Comparison of ENCODE assay signal across 12 cellular contexts in the genomic region with DNA sequence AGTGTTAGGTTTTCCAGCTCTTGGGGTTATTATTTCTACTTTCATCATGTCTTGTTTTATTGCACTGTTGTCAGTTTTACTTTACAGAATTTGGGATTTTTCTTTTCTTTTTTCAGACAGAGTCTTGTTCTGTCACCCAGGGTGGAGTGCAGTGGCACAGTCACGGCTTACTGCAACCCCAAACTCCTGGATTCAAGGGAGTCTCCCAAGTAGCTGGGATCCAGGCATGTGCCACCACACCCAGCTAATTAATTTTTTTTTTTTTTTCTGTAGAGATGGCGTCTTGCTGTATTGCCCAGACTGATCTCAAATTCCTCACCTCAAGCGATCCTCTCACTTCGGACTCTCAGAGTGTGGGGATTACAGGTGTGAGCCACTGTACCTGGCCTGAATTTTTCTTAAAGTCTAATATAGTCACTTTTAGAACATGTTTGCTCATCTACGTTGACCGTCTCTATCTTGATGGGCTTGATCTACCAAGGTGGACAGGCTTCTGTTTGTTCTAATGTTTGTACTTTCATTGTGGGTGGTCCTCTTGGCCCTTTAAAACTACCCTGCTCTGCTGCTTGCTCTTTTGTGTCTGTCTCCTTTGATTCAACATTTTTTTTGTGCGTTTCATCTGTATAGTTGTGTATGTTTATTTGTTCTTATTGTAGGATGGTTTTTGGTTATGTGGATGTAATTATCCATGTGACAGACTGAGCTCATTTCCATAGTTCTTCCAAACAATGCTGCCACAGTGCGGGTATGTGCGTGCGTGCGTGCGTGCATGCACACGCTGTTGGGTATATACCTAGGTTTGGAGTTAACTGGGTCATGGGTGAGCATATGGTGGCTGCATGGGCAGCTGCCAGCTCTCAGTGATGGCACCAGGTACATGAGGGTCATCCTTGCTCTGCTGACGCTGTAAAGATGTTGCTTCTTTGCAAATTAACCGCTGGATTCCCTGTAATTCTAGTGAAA. TPM values are rescaled to one million over a fixed set of nuclear protein-coding genes. Genes with fewer than 3 reads are reported as not detected.
DNase-seq lines count a peak whose midpoint lies in the region; ATAC-seq, FAIRE-seq and TF ChIP-seq lines count a peak whose summit lies in the region.
"Had no signal": no experiment of that assay in that cellular context is flagged by ENCODE, and none has a peak within 500 bp of the region (broad histone marks: within the 10 kb centered on the region; RNA-seq: fewer than 3 reads in every experiment).

No MANE protein-coding gene starts in this region.

- H3K4me1 ChIP-seq in H9 (ENCODE audit: insufficient read depth, low read length) (peaks cover 8% of the 10 kb centered on the region; the same call in 1 of the 2 replicates), GM12878 (ENCODE audit: control insufficient read depth, insufficient read depth, low read length) (peaks cover 19% of the 10 kb centered on the region)

- no peaks in the 10 kb centered on the region for H3K79me1 ChIP-seq in H9 (ENCODE audit: insufficient read depth, low read depth, low read length, poor library complexity, severe bottlenecking)

- H4K5ac ChIP-seq in H9 (ENCODE audit: insufficient read length, low read depth, low read length), result no peak overlapping the region

- H3K4me3 Mint-ChIP-seq in H9, result no peak overlapping the region
- H3K4me3 Mint-ChIP-seq: CD14-positive monocyte had no signal

- H3K79me2 ChIP-seq in H9 (ENCODE audit: insufficient read depth, low read length), result peaks cover 76% of the 10 kb centered on the region; the same call in 1 of the 2 replicates
- H3K79me2 ChIP-seq in GM12878 (ENCODE audit: control insufficient read depth, insufficient read depth, low read length), result peaks cover 89% of the 10 kb centered on the region

- FAIRE-seq in GM12878 (lab: Jason Lieb, UNC), result no peak

- intact Hi-C loops in GM12878 (cut with micrococcal nuclease; ENCODE audit: unreplicated experiment), result no loop called here

- no peak overlapping the region for H2BK20ac ChIP-seq in H9 (ENCODE audit: low read depth, low read length, poor library complexity, severe bottlenecking)

- peaks cover 68 to 69% of the 10 kb centered on the region in 2 experiments for H3K4me1 Mint-ChIP-seq in H9

- H3K36me3 ChIP-seq in GM12878 (ENCODE audit: control insufficient read depth in 2 of 2, insufficient read depth in 2 of 2, low read length in 1 of 2), result peaks cover 3 to 6% of the 10 kb centered on the region in 2 experiments; a peak in 2 of 4 replicates

- peak; percentile 46 for DNase-seq in Ammon's horn (ENCODE audit: low spot score)
- DNase-seq in H9, result no peak
- DNase-seq in GM12878 (ENCODE audit: low read depth, low spot score), result no peak
- peak; percentile 27 for DNase-seq in midbrain (lab: John Stamatoyannopoulos, UW)
- no peak for DNase-seq in NCI-H226
- DNase-seq in NCI-H446 (lab: John Stamatoyannopoulos, UW), result no peak
- no peak for DNase-seq in NCI-H187 treated with DMSO at 0.1 percent for 48 hours (lab: John Stamatoyannopoulos, UW)
- DNase-seq: MV-4-11, NCI-H526 treated with DMSO at 0.1 percent for 48 hours had no signal

- peak overlapping the region; percentile 0 to 81 (median 1); a peak in 3 of 7 replicates for H3K27ac Mint-ChIP-seq in H9
- H3K27ac Mint-ChIP-seq: CD14-positive monocyte had no signal

- peaks cover 35 to 56% (median 45%) of the 10 kb centered on the region in 3 experiments for H3K36me3 Mint-ChIP-seq in H9 (ENCODE audit: insufficient read depth in 1 of 3, low read depth in 3 of 3)

- H3K14ac ChIP-seq in H9 (ENCODE audit: insufficient read depth, low read length), result no peak overlapping the region

- H3K9me3 ChIP-seq in H9 (ENCODE audit: control insufficient read depth, low read depth, low read length) (no peaks in the 10 kb centered on the region), GM12878 (replicated peaks; ENCODE audit: control insufficient read depth, insufficient read depth, low read length) (no peaks in the 10 kb centered on the region)

- H2BK12ac ChIP-seq in H9 (ENCODE audit: insufficient read length, low read depth, low read length), result no peak overlapping the region

- CTCF ChIA-PET in GM12878 (lab: Yijun Ruan, JAX), result interaction anchor here (0.9 to 1.3 kb wide), 2 partner anchors 62 to 68 kb away, joined by 3 read pairs; no protein-coding TSS in a partner anchor

- H3K23ac ChIP-seq in H9 (ENCODE audit: insufficient read length, low read depth, low read length), result no peak overlapping the region

- H3K4ac ChIP-seq in H9 (ENCODE audit: low read depth, low read length), result no peak overlapping the region

- H2AK5ac ChIP-seq in H9 (ENCODE audit: insufficient read length, low read length), result no peak overlapping the region

- H4K20me1 ChIP-seq in H9 (ENCODE audit: control insufficient read depth, insufficient read depth, insufficient read length) (no peaks in the 10 kb centered on the region), GM12878 (ENCODE audit: control insufficient read depth, insufficient read depth) (peaks cover 24% of the 10 kb centered on the region)

- POLR2A ChIA-PET in GM12878 (lab: Charles Lee), result interaction anchor here (0.6 to 1.0 kb wide), 4 partner anchors 10 to 321 kb away, joined by 3 to 5 read pairs (median 4); no protein-coding TSS in a partner anchor

- no peak for TF ChIP-seq CTCF in H9 (conservative IDR thresholded peaks at IDR 0.05)
- no peak for TF ChIP-seq CTCF in GM12878 (IDR thresholded peaks at IDR 0.05 in 2 of 3, conservative IDR thresholded peaks at IDR 0.05 in 1 of 3; ENCODE audit: control insufficient read depth in 2 of 3, extremely low read depth in 1 of 3, insufficient read depth in 1 of 3, low read depth in 3 of 3, low read length in 3 of 3)

- no CpG with 5 or more reads among the region's 15 CpGs for WGBS in H9 (ENCODE audit: extremely low coverage, insufficient read length, low lambda C conversion rate)
- 94% methylated on average over 15 of the region's 15 CpGs for WGBS in GM12878 (ENCODE audit: insufficient coverage, insufficient replicate concordance, low lambda C conversion rate, missing lambda C conversion rate)

- H4K91ac ChIP-seq in H9 (ENCODE audit: insufficient read length, low read depth, low read length), result no peak overlapping the region

- no peaks in the 10 kb centered on the region for H3K27me3 ChIP-seq in H9 (ENCODE audit: insufficient read depth, low read length)
- H3K27me3 ChIP-seq in GM12878 (replicated peaks in 1 of 2; ENCODE audit: control insufficient read depth in 2 of 2, insufficient read depth in 2 of 2, low read length in 1 of 2), result no peaks in the 10 kb centered on the region

- no peak overlapping the region for H4K8ac ChIP-seq in H9 (replicated peaks; ENCODE audit: insufficient read length, low read depth, low read length)

- no peak overlapping the region for H2BK120ac ChIP-seq in H9 (ENCODE audit: low read depth, low read length, poor library complexity, severe bottlenecking)

- H3K4me3 ChIP-seq in GM12878, result no peak overlapping the region
- H3K4me3 ChIP-seq: SK-N-MC had no signal

- BruUV-seq in GM12878 (replicated peaks; lab: Mats Ljungman, UMichigan), result TSS peak; percentile 12

- TF ChIP-seq POLR2A in GM12878 (IDR thresholded peaks at IDR 0.05; ENCODE audit: low read depth, low read length), result no peak

- TF ChIP-seq EP300 in GM12878 (IDR thresholded peaks at IDR 0.05; ENCODE audit: borderline replicate concordance in 1 of 2, control insufficient read depth in 1 of 2, low read depth in 2 of 2, low read length in 2 of 2), result no peak

- no peak overlapping the region for H3K27ac ChIP-seq in H9 (ENCODE audit: insufficient read length, low read depth, low read length)
- no peak overlapping the region for H3K27ac ChIP-seq in GM12878 (ENCODE audit: control insufficient read depth, insufficient read depth)
- H3K27ac ChIP-seq: SK-N-MC had no signal

- in situ Hi-C loops in GM12878 (cut with MboI), result no loop called here

- ATAC-seq in GM12878 (no peak), HG02759 (IDR thresholded peaks at IDR 0.05; ENCODE audit: unreplicated experiment) (no peak)

- H3K23me2 ChIP-seq in H9 (ENCODE audit: insufficient read length, low read depth, low read length, poor library complexity, severe bottlenecking), result no peaks in the 10 kb centered on the region

- H3K4me2 ChIP-seq in H9 (ENCODE audit: insufficient read depth, insufficient read length, low read length) (no peak overlapping the region), GM12878 (ENCODE audit: control insufficient read depth, insufficient read depth) (no peak overlapping the region)

- TF ChIP-seq RAD21 in GM12878 (IDR thresholded peaks at IDR 0.05; ENCODE audit: insufficient read depth, low read depth, low read length), result no peak

- H3T11ph ChIP-seq in H9 (ENCODE audit: low read length), result no peak overlapping the region

- H2BK5ac ChIP-seq in H9 (ENCODE audit: insufficient read length, low read length), result no peak overlapping the region

- no peak overlapping the region for H2BK15ac ChIP-seq in H9 (ENCODE audit: low read depth, low read length)

- peaks cover 9% of the 10 kb centered on the region in 2 experiments for H3K9me3 Mint-ChIP-seq in H9

- H3K56ac ChIP-seq in H9 (ENCODE audit: insufficient read length, low read depth, low read length), result no peak overlapping the region

- SMC1A ChIA-PET in GM12878 (lab: Charles Lee; ENCODE audit: uncharacterized antibody, unreplicated experiment), result no interaction called here

- H2AFZ ChIP-seq in H9 (ENCODE audit: low read length) (no peak overlapping the region), GM12878 (ENCODE audit: control insufficient read depth, low read depth, low read length) (no peak overlapping the region)

- no peak overlapping the region for H3K9ac ChIP-seq in H9 (ENCODE audit: extremely low read depth, insufficient read length, low read length)
- H3K9ac ChIP-seq in GM12878 (ENCODE audit: control insufficient read depth, insufficient read depth, low read length), result no peak overlapping the region

- no peak overlapping the region for H3K18ac ChIP-seq in H9 (ENCODE audit: insufficient read length, low read depth, low read length)

- H3K27me3 Mint-ChIP-seq in H9 (ENCODE audit: low read depth), result no peaks in the 10 kb centered on the region

- RAD21 ChIA-PET in GM12878 (lab: Charles Lee; ENCODE audit: unreplicated experiment), result no interaction called here

RNA-seq across cellular contexts. Expression of a gene that starts 18.1 kb away (rescaled TPM):
- total RNA-seq in H9 (2021) (243 and 251 TPM in 2 replicates), GM12878 (2014; rRNA removed) (27.8 and 32.0 TPM in 2 replicates), GM12878 (2014; rRNA removed; fragmentation: Illumina TruSeq; extraction: Trizol) (21.2 and 21.6 TPM in 2 replicates), GM12878 (2021) (150 and 155 TPM in 2 replicates)
- 179 and 186 TPM in 2 replicates for total RNA-seq in GM12878 (2013; cell fraction: nucleolus; rRNA removed)
- polyA plus RNA-seq in GM12878 (2011; ENCODE audit: low read depth), result 45.8 TPM
- polyA plus RNA-seq in GM12878 (2011; rRNA removed) (17.9 and 24.9 TPM in 2 replicates), GM12878 (2014; fragmentation: Illumina TruSeq; extraction: Trizol) (48.9 and 66.0 TPM in 2 replicates), GM12878 (2014; fragmentation: Nextera tagmentation; extraction: Ambion mirVana) (1 to 10 TPM in 1 of 2 experiments, under 1 TPM in 1; 0.84 to 2.0 TPM), GM12878 (2014; rRNA removed) (57.6 and 67.4 TPM in 2 replicates), GM12878 (2016; fragmentation: Nextera tagmentation; extraction: Ambion mirVana) (10 to 100 TPM; 28.0 to 29.3 TPM)
- 21.0 and 25.4 TPM in 2 replicates for polyA plus RNA-seq in GM12878 (2011; cell fraction: cytosol; rRNA removed)
- polyA plus RNA-seq in GM12878 (2011; cell fraction: nucleus; rRNA removed), result 79.4 and 91.6 TPM in 2 replicates
- 53.4 and 80.1 TPM in 2 replicates for polyA plus RNA-seq in GM12878 (2012)
- 55.0 and 58.4 TPM in 2 replicates for polyA minus RNA-seq in GM12878 (2011; rRNA and poly(A)+ RNA removed)
- 24.6 and 29.8 TPM in 2 replicates for polyA minus RNA-seq in GM12878 (2011; cell fraction: cytosol; rRNA and poly(A)+ RNA removed)
- 19.6 and 36.2 TPM in 2 replicates for polyA minus RNA-seq in GM12878 (2011; cell fraction: nucleus; rRNA and poly(A)+ RNA removed)

Comparison
In these comparisons a context has a peak if more than half of its experiments do, and no peak if none do; other contexts are left out.
1. DNase-seq: peak in Ammon's horn (single experiment) and midbrain (single experiment); none in H9 (single experiment), GM12878 (single experiment), NCI-H226 (single experiment), NCI-H446 (0 of 2) and NCI-H187 treated with DMSO at 0.1 percent for 48 hours (single experiment).